ENCODE assay signal across 8 cellular contexts in genomic region chr12:96400631-96401060, GRCh38. TPM values are rescaled to one million over a fixed set of nuclear protein-coding genes. Genes with fewer than 3 reads are reported as not detected.
DNase-seq lines count a peak whose midpoint lies in the region; ATAC-seq, FAIRE-seq and TF ChIP-seq lines count a peak whose summit lies in the region.

No MANE protein-coding gene starts in this region.

- POLR2A ChIA-PET in AG04450 (lab: Yijun Ruan, JAX): interaction anchor here (0.7 to 3.5 kb wide), 6 partner anchors 19 to 116 kb away, joined by 3 to 24 read pairs (median 4); no protein-coding TSS in a partner anchor
- POLR2A ChIA-PET in naive thymus-derived CD4-positive, alpha-beta T cell (lab: Charles Lee): interaction anchor here (0.5 to 5.5 kb wide), 35 partner anchors 12 to 507 kb away, joined by 3 to 89 read pairs (median 4); partner anchors contain the start of gene NEDD1

- peak; percentile 31 for FAIRE-seq in GM18507 (lab: Jason Lieb, UNC)

- H3K27ac ChIP-seq in AG04450 (ENCODE audit: low read depth, low read length) (peak overlapping the region; percentile 91), SJSA1 (peak overlapping the region; percentile 75)
- peak overlapping the region; percentile 81 for H3K27ac ChIP-seq in naive thymus-derived CD4-positive, alpha-beta T cell (ENCODE audit: low read depth, low read length)

- CTCF ChIA-PET in AG04450 (lab: Charles Lee): interaction anchor here (0.8 to 5.9 kb wide), 22 partner anchors 10 to 344 kb away, joined by 3 to 52 read pairs (median 6); partner anchors contain the start of gene CFAP54
- CTCF ChIA-PET in naive thymus-derived CD4-positive, alpha-beta T cell (lab: Charles Lee): interaction anchor here (0.7 to 6.5 kb wide), 28 partner anchors 9 to 365 kb away, joined by 3 to 50 read pairs (median 4); partner anchors contain the start of genes CFAP54 and LTA4H

- peak overlapping the region; percentile 88 to 98 (median 95) for H3K4me3 Mint-ChIP-seq in naive thymus-derived CD4-positive, alpha-beta T cell

- H3K4me1 ChIP-seq in SJSA1 (replicated peaks): peaks cover 14% of the 10 kb centered on the region
- H3K4me1 ChIP-seq in naive thymus-derived CD4-positive, alpha-beta T cell (ENCODE audit: control insufficient read depth in 2 of 2, insufficient read depth in 2 of 2, low read length in 2 of 2): peaks cover 17 to 19% of the 10 kb centered on the region in 2 donors

- H3K9me3 ChIP-seq in AG04450 (ENCODE audit: control insufficient read depth, insufficient read depth, low read length) (no peaks in the 10 kb centered on the region; the same call in 1 of the 2 replicates), SJSA1 (replicated peaks) (no peaks in the 10 kb centered on the region)
- no peaks in the 10 kb centered on the region for H3K9me3 ChIP-seq in naive thymus-derived CD4-positive, alpha-beta T cell (ENCODE audit: control insufficient read depth in 2 of 3, low read length in 3 of 3)

- no peaks in the 10 kb centered on the region for H3K36me3 Mint-ChIP-seq in naive thymus-derived CD4-positive, alpha-beta T cell

- intact Hi-C loops in naive thymus-derived CD4-positive, alpha-beta T cell (cut with micrococcal nuclease): loop anchor here (1.0 to 5.0 kb wide), 19 partner anchors 21 to 506 kb away; partner anchors contain the start of genes AMDHD1 (in 2 of the 2), CCDC38 (in 2 of the 2), CFAP54 (in 2 of the 2) and LTA4H (in 2 of the 2)

- H3K4me3 ChIP-seq in AG04450 (ENCODE audit: low read depth, low read length) (peak overlapping the region; percentile 72), SJSA1 (peak overlapping the region; percentile 93)
- H3K4me3 ChIP-seq in naive thymus-derived CD4-positive, alpha-beta T cell (ENCODE audit: low read length): peak overlapping the region; percentile 82

- DNase-seq in AG04450 (ENCODE audit: low read depth, low spot score) (no peak), GM18507 (ENCODE audit: extremely low spot score, insufficient read length, low read depth) (no peak), SJSA1 (ENCODE audit: low read depth in 1 of 2, low spot score in 2 of 2) (peak in 1 of 2 experiments; percentile 69), epidermal melanocyte (ENCODE audit: insufficient read length, low spot score) (peak; percentile 32), NCI-H226 (no peak), NCI-H2029 (lab: John Stamatoyannopoulos, UW) (no peak)
- peak in 1 of 9 donors; percentile 51 for DNase-seq in naive thymus-derived CD4-positive, alpha-beta T cell

- peak overlapping the region; percentile 90 to 98 (median 96) for H3K27ac Mint-ChIP-seq in naive thymus-derived CD4-positive, alpha-beta T cell

- H3K9me3 Mint-ChIP-seq in naive thymus-derived CD4-positive, alpha-beta T cell: peaks cover 0 to 6% (median 0%) of the 10 kb centered on the region in 11 donors

- H3K27me3 ChIP-seq in AG04450 (ENCODE audit: control insufficient read depth, insufficient read depth, low read length) (no peaks in the 10 kb centered on the region), SJSA1 (replicated peaks) (no peaks in the 10 kb centered on the region)
- no peaks in the 10 kb centered on the region for H3K27me3 ChIP-seq in naive thymus-derived CD4-positive, alpha-beta T cell (ENCODE audit: control insufficient read depth in 2 of 2, insufficient read depth in 2 of 2, low read length in 2 of 2)

- H3K27me3 Mint-ChIP-seq in naive thymus-derived CD4-positive, alpha-beta T cell: no peaks in the 10 kb centered on the region

- no peak for TF ChIP-seq CTCF in AG04450 (IDR thresholded peaks at IDR 0.05; ENCODE audit: low read depth, low read length)

- peaks cover 5% of the 10 kb centered on the region for H3K36me3 ChIP-seq in SJSA1
- peaks cover 0 to 11% (median 0%) of the 10 kb centered on the region in 3 experiments for H3K36me3 ChIP-seq in naive thymus-derived CD4-positive, alpha-beta T cell (ENCODE audit: control insufficient read depth in 2 of 3, insufficient read depth in 3 of 3, low read length in 3 of 3)

- peak; percentile 3 for ATAC-seq in HG03103 (IDR thresholded peaks at IDR 0.05; ENCODE audit: low read depth, unreplicated experiment)
- peak; percentile 10 for ATAC-seq in naive thymus-derived CD4-positive, alpha-beta T cell

- peaks cover 29 to 46% (median 39%) of the 10 kb centered on the region in 7 donors for H3K4me1 Mint-ChIP-seq in naive thymus-derived CD4-positive, alpha-beta T cell

RNA-seq across cellular contexts. Expression of gene CDK17, which starts 0.4 kb away (rescaled TPM):
- polyA plus RNA-seq in AG04450 (2011; rRNA removed): 50.2 and 67.8 TPM in 2 replicates
- 124 and 154 TPM in 2 replicates for polyA minus RNA-seq in AG04450 (2011; rRNA and poly(A)+ RNA removed)
- total RNA-seq in SJSA1 (2014; rRNA removed; shearing (Covaris generic)): 35.9 and 38.4 TPM in 2 replicates
- 100 to 1,000 TPM in 2 of 5 experiments, 10 to 100 TPM in 3; 39.7 to 112 (median 67.9) TPM for total RNA-seq in naive thymus-derived CD4-positive, alpha-beta T cell
- polyA plus RNA-seq in naive thymus-derived CD4-positive, alpha-beta T cell: 10 to 100 TPM; 30.0 to 50.8 TPM
